1 cellular context compared by ENCODE assay signal in genomic region chr6:3353504-3353903, GRCh38.
TF ChIP-seq lines count a peak whose summit lies in the region.

No MANE protein-coding gene starts in this region.

TF ChIP-seq in H1, 55 proteins besides CTCF, POLR2A, EP300 and RAD21:
- TF ChIP-seq SP2 (IDR thresholded peaks at IDR 0.05; ENCODE audit: low read length) = no peak
- no peak for TF ChIP-seq MAFK (IDR thresholded peaks at IDR 0.05; ENCODE audit: low read depth, low read length)
- no peak for TF ChIP-seq SRF (IDR thresholded peaks at IDR 0.05; ENCODE audit: low read depth, low read length)
- no peak for TF ChIP-seq ZNF274 (IDR thresholded peaks at IDR 0.05; ENCODE audit: borderline replicate concordance, extremely low read depth, low read length)
- TF ChIP-seq CTBP2 (IDR thresholded peaks at IDR 0.05; ENCODE audit: borderline replicate concordance, insufficient read depth, insufficient read length, low read length) = no peak
- TF ChIP-seq, protein P1, sequence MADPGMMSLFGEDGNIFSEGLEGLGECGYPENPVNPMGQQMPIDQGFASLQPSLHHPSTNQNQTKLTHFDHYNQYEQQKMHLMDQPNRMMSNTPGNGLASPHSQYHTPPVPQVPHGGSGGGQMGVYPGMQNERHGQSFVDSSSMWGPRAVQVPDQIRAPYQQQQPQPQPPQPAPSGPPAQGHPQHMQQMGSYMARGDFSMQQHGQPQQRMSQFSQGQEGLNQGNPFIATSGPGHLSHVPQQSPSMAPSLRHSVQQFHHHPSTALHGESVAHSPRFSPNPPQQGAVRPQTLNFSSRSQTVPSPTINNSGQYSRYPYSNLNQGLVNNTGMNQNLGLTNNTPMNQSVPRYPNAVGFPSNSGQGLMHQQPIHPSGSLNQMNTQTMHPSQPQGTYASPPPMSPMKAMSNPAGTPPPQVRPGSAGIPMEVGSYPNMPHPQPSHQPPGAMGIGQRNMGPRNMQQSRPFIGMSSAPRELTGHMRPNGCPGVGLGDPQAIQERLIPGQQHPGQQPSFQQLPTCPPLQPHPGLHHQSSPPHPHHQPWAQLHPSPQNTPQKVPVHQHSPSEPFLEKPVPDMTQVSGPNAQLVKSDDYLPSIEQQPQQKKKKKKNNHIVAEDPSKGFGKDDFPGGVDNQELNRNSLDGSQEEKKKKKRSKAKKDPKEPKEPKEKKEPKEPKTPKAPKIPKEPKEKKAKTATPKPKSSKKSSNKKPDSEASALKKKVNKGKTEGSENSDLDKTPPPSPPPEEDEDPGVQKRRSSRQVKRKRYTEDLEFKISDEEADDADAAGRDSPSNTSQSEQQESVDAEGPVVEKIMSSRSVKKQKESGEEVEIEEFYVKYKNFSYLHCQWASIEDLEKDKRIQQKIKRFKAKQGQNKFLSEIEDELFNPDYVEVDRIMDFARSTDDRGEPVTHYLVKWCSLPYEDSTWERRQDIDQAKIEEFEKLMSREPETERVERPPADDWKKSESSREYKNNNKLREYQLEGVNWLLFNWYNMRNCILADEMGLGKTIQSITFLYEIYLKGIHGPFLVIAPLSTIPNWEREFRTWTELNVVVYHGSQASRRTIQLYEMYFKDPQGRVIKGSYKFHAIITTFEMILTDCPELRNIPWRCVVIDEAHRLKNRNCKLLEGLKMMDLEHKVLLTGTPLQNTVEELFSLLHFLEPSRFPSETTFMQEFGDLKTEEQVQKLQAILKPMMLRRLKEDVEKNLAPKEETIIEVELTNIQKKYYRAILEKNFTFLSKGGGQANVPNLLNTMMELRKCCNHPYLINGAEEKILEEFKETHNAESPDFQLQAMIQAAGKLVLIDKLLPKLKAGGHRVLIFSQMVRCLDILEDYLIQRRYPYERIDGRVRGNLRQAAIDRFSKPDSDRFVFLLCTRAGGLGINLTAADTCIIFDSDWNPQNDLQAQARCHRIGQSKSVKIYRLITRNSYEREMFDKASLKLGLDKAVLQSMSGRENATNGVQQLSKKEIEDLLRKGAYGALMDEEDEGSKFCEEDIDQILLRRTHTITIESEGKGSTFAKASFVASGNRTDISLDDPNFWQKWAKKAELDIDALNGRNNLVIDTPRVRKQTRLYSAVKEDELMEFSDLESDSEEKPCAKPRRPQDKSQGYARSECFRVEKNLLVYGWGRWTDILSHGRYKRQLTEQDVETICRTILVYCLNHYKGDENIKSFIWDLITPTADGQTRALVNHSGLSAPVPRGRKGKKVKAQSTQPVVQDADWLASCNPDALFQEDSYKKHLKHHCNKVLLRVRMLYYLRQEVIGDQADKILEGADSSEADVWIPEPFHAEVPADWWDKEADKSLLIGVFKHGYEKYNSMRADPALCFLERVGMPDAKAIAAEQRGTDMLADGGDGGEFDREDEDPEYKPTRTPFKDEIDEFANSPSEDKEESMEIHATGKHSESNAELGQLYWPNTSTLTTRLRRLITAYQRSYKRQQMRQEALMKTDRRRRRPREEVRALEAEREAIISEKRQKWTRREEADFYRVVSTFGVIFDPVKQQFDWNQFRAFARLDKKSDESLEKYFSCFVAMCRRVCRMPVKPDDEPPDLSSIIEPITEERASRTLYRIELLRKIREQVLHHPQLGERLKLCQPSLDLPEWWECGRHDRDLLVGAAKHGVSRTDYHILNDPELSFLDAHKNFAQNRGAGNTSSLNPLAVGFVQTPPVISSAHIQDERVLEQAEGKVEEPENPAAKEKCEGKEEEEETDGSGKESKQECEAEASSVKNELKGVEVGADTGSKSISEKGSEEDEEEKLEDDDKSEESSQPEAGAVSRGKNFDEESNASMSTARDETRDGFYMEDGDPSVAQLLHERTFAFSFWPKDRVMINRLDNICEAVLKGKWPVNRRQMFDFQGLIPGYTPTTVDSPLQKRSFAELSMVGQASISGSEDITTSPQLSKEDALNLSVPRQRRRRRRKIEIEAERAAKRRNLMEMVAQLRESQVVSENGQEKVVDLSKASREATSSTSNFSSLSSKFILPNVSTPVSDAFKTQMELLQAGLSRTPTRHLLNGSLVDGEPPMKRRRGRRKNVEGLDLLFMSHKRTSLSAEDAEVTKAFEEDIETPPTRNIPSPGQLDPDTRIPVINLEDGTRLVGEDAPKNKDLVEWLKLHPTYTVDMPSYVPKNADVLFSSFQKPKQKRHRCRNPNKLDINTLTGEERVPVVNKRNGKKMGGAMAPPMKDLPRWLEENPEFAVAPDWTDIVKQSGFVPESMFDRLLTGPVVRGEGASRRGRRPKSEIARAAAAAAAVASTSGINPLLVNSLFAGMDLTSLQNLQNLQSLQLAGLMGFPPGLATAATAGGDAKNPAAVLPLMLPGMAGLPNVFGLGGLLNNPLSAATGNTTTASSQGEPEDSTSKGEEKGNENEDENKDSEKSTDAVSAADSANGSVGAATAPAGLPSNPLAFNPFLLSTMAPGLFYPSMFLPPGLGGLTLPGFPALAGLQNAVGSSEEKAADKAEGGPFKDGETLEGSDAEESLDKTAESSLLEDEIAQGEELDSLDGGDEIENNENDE (IDR thresholded peaks at IDR 0.05; ENCODE audit: insufficient replicate concordance, low read length) = no peak
- TF ChIP-seq, protein P2, sequence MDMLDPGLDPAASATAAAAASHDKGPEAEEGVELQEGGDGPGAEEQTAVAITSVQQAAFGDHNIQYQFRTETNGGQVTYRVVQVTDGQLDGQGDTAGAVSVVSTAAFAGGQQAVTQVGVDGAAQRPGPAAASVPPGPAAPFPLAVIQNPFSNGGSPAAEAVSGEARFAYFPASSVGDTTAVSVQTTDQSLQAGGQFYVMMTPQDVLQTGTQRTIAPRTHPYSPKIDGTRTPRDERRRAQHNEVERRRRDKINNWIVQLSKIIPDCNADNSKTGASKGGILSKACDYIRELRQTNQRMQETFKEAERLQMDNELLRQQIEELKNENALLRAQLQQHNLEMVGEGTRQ (IDR thresholded peaks at IDR 0.05; ENCODE audit: low read length) = no peak
- no peak for TF ChIP-seq NANOG (IDR thresholded peaks at IDR 0.05; ENCODE audit: insufficient read depth, low read depth, low read length, poor library complexity, severe bottlenecking)
- TF ChIP-seq TAF7 (optimal IDR thresholded peaks at IDR 0.05; ENCODE audit: borderline replicate concordance, low read depth, low read length) = no peak
- TF ChIP-seq FOSL1 (IDR thresholded peaks at IDR 0.05; ENCODE audit: insufficient read depth, low read depth, low read length) = no peak
- no peak for TF ChIP-seq SIN3A (conservative IDR thresholded peaks at IDR 0.05 in 1 of 2, IDR thresholded peaks at IDR 0.05 in 1 of 2; ENCODE audit: low read depth in 1 of 2, low read length in 2 of 2)
- no peak for TF ChIP-seq TBP (IDR thresholded peaks at IDR 0.05; ENCODE audit: low read depth, low read length)
